Comparison of ENCODE assay signal across 30 cellular contexts in the genomic region with DNA sequence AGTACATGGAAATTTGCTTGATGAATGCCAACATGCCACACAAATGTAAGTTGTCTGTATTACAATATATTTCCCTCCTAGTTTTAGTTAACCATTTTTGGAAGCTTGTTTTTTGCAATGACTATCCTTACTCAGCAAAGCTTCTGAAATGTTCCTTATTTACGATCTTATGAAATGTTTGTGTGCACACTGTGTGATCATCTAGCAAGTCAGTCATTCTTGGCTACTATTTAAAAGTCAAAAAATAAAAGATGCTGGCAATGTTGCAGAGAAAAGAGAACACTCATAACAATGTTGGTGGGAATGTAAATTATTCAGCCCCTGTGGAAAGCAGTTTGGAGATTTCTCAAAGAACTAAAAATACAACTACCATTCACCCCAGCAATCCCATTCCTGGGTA. TPM values are rescaled to one million over a fixed set of nuclear protein-coding genes. Genes with fewer than 3 reads are reported as not detected.
"Had no signal": no experiment of that assay in that cellular context is flagged by ENCODE, and none has a peak within 500 bp of the region (broad histone marks: within the 10 kb centered on the region; RNA-seq: fewer than 3 reads in every experiment).

No MANE protein-coding gene starts in this region.

- H3K9me3 Mint-ChIP-seq: activated CD4-positive, alpha-beta memory T cell treated with anti-CD3 and anti-CD28 coated beads for 36 hours; activated naive CD8-positive, alpha-beta T cell treated with anti-CD3 and anti-CD28 coated beads, Interleukin-2, amount 10 ng/mL, durations not matched to agents 7 days and 5 days; endodermal cell; immature natural killer cell; naive B cell; nephron progenitor cell; stimulated activated naive B cell treated with anti-CD40 and anti-IgM and Interleukin-4, amounts not matched to agents 10 μg/mL and 1 μg/mL and 100 μg/mL, for 72 hours had no signal

- H3K36me3 ChIP-seq: heart left ventricle, neutrophil, stomach, suprapubic skin, tibial artery, upper lobe of right lung, WERI-Rb-1 had no signal

- H3K4me3 ChIP-seq: heart left ventricle, stomach, suprapubic skin, tibial artery, upper lobe of right lung had no signal

- ATAC-seq: activated CD4-positive, CD25-positive, alpha-beta regulatory T cell treated with anti-CD3 and anti-CD28 coated beads, Interleukin-2, amount 50 U/mL, for 24 hours; esophagus mucosa; heart left ventricle; left colon; sciatic nerve; stimulated activated naive B cell treated with anti-CD40 and anti-IgM and Interleukin-4, amounts not matched to agents 10 μg/mL and 1 μg/mL and 100 μg/mL, for 72 hours; T-helper 17 cell; upper lobe of right lung had no signal

- DNase-seq: activated CD4-positive, alpha-beta memory T cell treated with anti-CD3 and anti-CD28 coated beads for 36 hours; activated CD4-positive, alpha-beta T cell treated with anti-CD3 and anti-CD28 coated beads for 48 hours; activated naive CD4-positive, alpha-beta T cell; activated naive CD8-positive, alpha-beta T cell treated with anti-CD3 and anti-CD28 coated beads, Interleukin-2, amount 10 ng/mL, durations not matched to agents 7 days and 5 days; amniotic stem cell; caudate nucleus; endodermal cell; heart left ventricle; hypothalamus; immature natural killer cell; kidney; left colon; naive B cell; nephron progenitor cell; small intestine; stimulated activated CD4-positive, alpha-beta T cell treated with anti-CD3 and anti-CD28 coated beads, Interleukin-4, amount 100 ng/mL, for 24 hours; stimulated activated naive B cell treated with anti-CD40 and anti-IgM and Interleukin-4, amounts not matched to agents 10 μg/mL and 1 μg/mL and 100 μg/mL, for 72 hours; stomach; T-helper 17 cell; T1000; tibial artery; upper lobe of right lung; WERI-Rb-1 had no signal

- H3K36me3 Mint-ChIP-seq: activated CD4-positive, alpha-beta memory T cell treated with anti-CD3 and anti-CD28 coated beads for 36 hours; activated naive CD8-positive, alpha-beta T cell treated with anti-CD3 and anti-CD28 coated beads, Interleukin-2, amount 10 ng/mL, durations not matched to agents 7 days and 5 days; immature natural killer cell; mesothelial cell of epicardium; naive B cell; stimulated activated naive B cell treated with anti-CD40 and anti-IgM and Interleukin-4, amounts not matched to agents 10 μg/mL and 1 μg/mL and 100 μg/mL, for 72 hours had no signal

- H3K27me3 ChIP-seq: neutrophil, stomach, suprapubic skin, upper lobe of right lung had no signal

- H3K27ac Mint-ChIP-seq: activated CD4-positive, alpha-beta memory T cell treated with anti-CD3 and anti-CD28 coated beads for 36 hours; activated naive CD8-positive, alpha-beta T cell treated with anti-CD3 and anti-CD28 coated beads, Interleukin-2, amount 10 ng/mL, durations not matched to agents 7 days and 5 days; endodermal cell; immature natural killer cell; mesothelial cell of epicardium; nephron progenitor cell; stimulated activated naive B cell treated with anti-CD40 and anti-IgM and Interleukin-4, amounts not matched to agents 10 μg/mL and 1 μg/mL and 100 μg/mL, for 72 hours; T-helper 17 cell had no signal

- H3K9me3 ChIP-seq: heart left ventricle, neutrophil, stomach, suprapubic skin, tibial artery, upper lobe of right lung had no signal

RNA-seq across cellular contexts. Expression of gene ZC3H12D, which starts 50.9 kb away (rescaled TPM):
- total RNA-seq: osteocyte had no signal
